In genomic region chr5:154403776-154404387, GRCh38 we compare ENCODE assay signal across 27 cellular contexts. TPM values are rescaled to one million over a fixed set of nuclear protein-coding genes. Genes with fewer than 3 reads are reported as not detected.
DNase-seq lines count a peak whose midpoint lies in the region; ATAC-seq and TF ChIP-seq lines count a peak whose summit lies in the region.
"Had no signal": no experiment of that assay in that cellular context is flagged by ENCODE, and none has a peak within 500 bp of the region (broad histone marks: within the 10 kb centered on the region; RNA-seq: fewer than 3 reads in every experiment).

No MANE protein-coding gene starts in this region.

- H3K9ac ChIP-seq in GM23248, result no peak overlapping the region
- H3K9ac ChIP-seq: SK-N-SH had no signal

- no peak for ATAC-seq in CD8-positive, alpha-beta T cell
- ATAC-seq: left cardiac atrium; naive thymus-derived CD4-positive, alpha-beta T cell; sciatic nerve had no signal

- no peak overlapping the region for H3K27ac ChIP-seq in GM23248
- no peak overlapping the region for H3K27ac ChIP-seq in CD8-positive, alpha-beta T cell (ENCODE audit: low read depth, low read length)
- H3K27ac ChIP-seq: tibial nerve, WERI-Rb-1 had no signal

- peaks cover 4 to 8% (median 6%) of the 10 kb centered on the region in 3 donors for H3K27me3 Mint-ChIP-seq in immature natural killer cell (ENCODE audit: low read depth in 3 of 3)
- no peaks in the 10 kb centered on the region for H3K27me3 Mint-ChIP-seq in osteocyte (ENCODE audit: unreplicated experiment)
- no peaks in the 10 kb centered on the region for H3K27me3 Mint-ChIP-seq in CD8-positive, alpha-beta T cell (ENCODE audit: low read depth)
- H3K27me3 Mint-ChIP-seq: activated CD4-positive, alpha-beta T cell treated with anti-CD3 and anti-CD28 coated beads, Interleukin-2, amount 10 ng/mL, durations not matched to agents 24 days and 14 days; CD4-positive, alpha-beta T cell; central memory CD8-positive, alpha-beta T cell; naive thymus-derived CD4-positive, alpha-beta T cell had no signal

- 88 to 91% methylated on average over 8 of the region's 8 CpGs for WGBS in GM23248 (ENCODE audit: low coverage in 1 of 2, low lambda C conversion rate in 2 of 2, missing lambda C conversion rate in 2 of 2), 2 experiments

- DNase-seq in GM23248 (peak; percentile 26), NCI-H2227 (lab: John Stamatoyannopoulos, UW; ENCODE audit: unreplicated experiment) (peak; percentile 14), immature natural killer cell (no peak), osteocyte (ENCODE audit: extremely low spot score, unreplicated experiment) (no peak), hypothalamus (lab: John Stamatoyannopoulos, UW) (no peak), DMS 273 (lab: John Stamatoyannopoulos, UW; ENCODE audit: unreplicated experiment) (no peak)
- no peak for DNase-seq in CD8-positive, alpha-beta T cell
- no peak for DNase-seq in activated effector memory CD4-positive, alpha-beta T cell treated with Interleukin-2 at 50 U/mL for 16 hours
- DNase-seq: activated CD4-positive, alpha-beta T cell treated with anti-CD3 and anti-CD28 coated beads, Interleukin-2, amount 10 ng/mL, durations not matched to agents 24 days and 14 days; activated naive CD4-positive, alpha-beta T cell treated with anti-CD3 and anti-CD28 coated beads for 36 hours; activated T-cell treated with anti-CD3 and anti-CD28 coated beads, Interleukin-2, amount 50 U/mL, for 48 hours; CD4-positive, alpha-beta T cell; DMS153; GDM1; H9; left cardiac atrium; mesendoderm; MV-4-11; naive thymus-derived CD4-positive, alpha-beta T cell; NCI-H526 treated with DMSO at 0.1 percent for 48 hours; SK-N-SH; stimulated activated CD4-positive, alpha-beta T cell treated with anti-CD3 and anti-CD28 coated beads, Interleukin-15, amount 100 ng/mL, for 24 hours; stomach; WERI-Rb-1 had no signal

- CTCF ChIA-PET in CD8-positive, alpha-beta T cell (lab: Charles Lee), result interaction anchor here (1.0 to 6.0 kb wide), 15 partner anchors 10 to 429 kb away, joined by 3 to 45 read pairs (median 4); no protein-coding TSS in a partner anchor

- no peaks in the 10 kb centered on the region for H3K4me1 ChIP-seq in GM23248 (ENCODE audit: insufficient read depth)
- peaks cover 8% of the 10 kb centered on the region for H3K4me1 ChIP-seq in CD8-positive, alpha-beta T cell (ENCODE audit: insufficient read depth, low read length)

- no peak for TF ChIP-seq CTCF in osteocyte (IDR thresholded peaks at IDR 0.05)
- TF ChIP-seq CTCF in CD8-positive, alpha-beta T cell (IDR thresholded peaks at IDR 0.05), result no peak

- in situ Hi-C loops in GM23248 (cut with MboI), result loop anchor here (25.0 kb wide), 1 partner anchor 217 kb away; the partner anchor contains the start of gene GALNT10

- H3K36me3 ChIP-seq in GM23248 (ENCODE audit: low read depth), result no peaks in the 10 kb centered on the region
- H3K36me3 ChIP-seq in CD8-positive, alpha-beta T cell (ENCODE audit: insufficient read depth, low read length), result no peaks in the 10 kb centered on the region
- H3K36me3 ChIP-seq: WERI-Rb-1 had no signal

- H2AFZ ChIP-seq in GM23248, result no peak overlapping the region

- intact Hi-C loops in CD8-positive, alpha-beta T cell (cut with DNase I, micrococcal nuclease), result loop anchor here in 1 of 2 experiments (5.0 kb wide), 1 partner anchor 222 kb away; no protein-coding TSS in a partner anchor

- H4K20me1 ChIP-seq in GM23248 (ENCODE audit: insufficient read depth), result no peaks in the 10 kb centered on the region

- H3K27me3 ChIP-seq in GM23248 (replicated peaks; ENCODE audit: insufficient read depth), result no peaks in the 10 kb centered on the region
- no peaks in the 10 kb centered on the region for H3K27me3 ChIP-seq in CD8-positive, alpha-beta T cell (ENCODE audit: insufficient read depth, low read length)
- H3K27me3 ChIP-seq: stomach, tibial nerve had no signal

- no peaks in the 10 kb centered on the region for H3K79me2 ChIP-seq in GM23248 (ENCODE audit: insufficient read depth)

- H3K4me1 Mint-ChIP-seq in immature natural killer cell (peaks cover 11 to 18% of the 10 kb centered on the region in 2 donors), osteocyte (ENCODE audit: unreplicated experiment) (peaks cover 19% of the 10 kb centered on the region)
- peaks cover 9% of the 10 kb centered on the region for H3K4me1 Mint-ChIP-seq in CD8-positive, alpha-beta T cell (ENCODE audit: low read depth)

- H3K27ac Mint-ChIP-seq in immature natural killer cell, result peak overlapping the region in 4 of 6 donors; percentile 5 to 82 (median 36)
- H3K27ac Mint-ChIP-seq in osteocyte (ENCODE audit: unreplicated experiment), result peak overlapping the region; percentile 40
- no peak overlapping the region for H3K27ac Mint-ChIP-seq in CD8-positive, alpha-beta T cell
- H3K27ac Mint-ChIP-seq: activated CD4-positive, alpha-beta T cell treated with anti-CD3 and anti-CD28 coated beads, Interleukin-2, amount 10 ng/mL, durations not matched to agents 24 days and 14 days; activated naive CD4-positive, alpha-beta T cell treated with anti-CD3 and anti-CD28 coated beads for 36 hours; CD4-positive, alpha-beta T cell; H9 had no signal

- no peaks in the 10 kb centered on the region for H3K9me2 ChIP-seq in GM23248 (ENCODE audit: insufficient read depth)
- H3K9me2 ChIP-seq: SK-N-SH had no signal

- peak overlapping the region in 2 of 5 donors; percentile 33 to 79 for H3K4me3 Mint-ChIP-seq in immature natural killer cell
- no peak overlapping the region for H3K4me3 Mint-ChIP-seq in osteocyte (ENCODE audit: unreplicated experiment)
- H3K4me3 Mint-ChIP-seq in CD8-positive, alpha-beta T cell, result no peak overlapping the region
- H3K4me3 Mint-ChIP-seq: activated naive CD4-positive, alpha-beta T cell treated with anti-CD3 and anti-CD28 coated beads for 36 hours; CD4-positive, alpha-beta T cell; central memory CD8-positive, alpha-beta T cell; H9 had no signal

- H3K36me3 Mint-ChIP-seq in immature natural killer cell, result peaks cover 0 to 3% (median 0%) of the 10 kb centered on the region in 3 donors
- peaks cover 11% of the 10 kb centered on the region for H3K36me3 Mint-ChIP-seq in osteocyte (ENCODE audit: unreplicated experiment)
- H3K36me3 Mint-ChIP-seq in CD8-positive, alpha-beta T cell, result peaks cover 15% of the 10 kb centered on the region

- no peak overlapping the region for H3K4me2 ChIP-seq in GM23248 (ENCODE audit: unreplicated experiment)
- H3K4me2 ChIP-seq: SK-N-SH had no signal

- H3K4me3 ChIP-seq in GM23248, result no peak overlapping the region
- no peak overlapping the region for H3K4me3 ChIP-seq in CD8-positive, alpha-beta T cell (ENCODE audit: low read depth, low read length)
- H3K4me3 ChIP-seq: tibial nerve had no signal

- H3F3A ChIP-seq in GM23248 (ENCODE audit: insufficient read depth), result no peaks in the 10 kb centered on the region

- POLR2A ChIA-PET in CD8-positive, alpha-beta T cell (lab: Charles Lee), result interaction anchor here (1.7 kb wide), 1 partner anchor 345 kb away, joined by 4 read pairs; no protein-coding TSS in a partner anchor

- H3K9me3 Mint-ChIP-seq in immature natural killer cell, result no peaks in the 10 kb centered on the region
- no peaks in the 10 kb centered on the region for H3K9me3 Mint-ChIP-seq in osteocyte (ENCODE audit: unreplicated experiment)
- no peaks in the 10 kb centered on the region for H3K9me3 Mint-ChIP-seq in CD8-positive, alpha-beta T cell
- H3K9me3 Mint-ChIP-seq: activated CD4-positive, alpha-beta T cell treated with anti-CD3 and anti-CD28 coated beads, Interleukin-2, amount 10 ng/mL, durations not matched to agents 24 days and 14 days; activated naive CD4-positive, alpha-beta T cell treated with anti-CD3 and anti-CD28 coated beads for 36 hours; CD4-positive, alpha-beta T cell; central memory CD8-positive, alpha-beta T cell; H9; naive thymus-derived CD4-positive, alpha-beta T cell had no signal

- H3K9me3 ChIP-seq in GM23248 (ENCODE audit: low read depth), result no peaks in the 10 kb centered on the region
- H3K9me3 ChIP-seq in CD8-positive, alpha-beta T cell (ENCODE audit: low read length), result no peaks in the 10 kb centered on the region
- H3K9me3 ChIP-seq: SK-N-SH, stomach, tibial nerve had no signal

RNA-seq across cellular contexts. Expression of gene SAP30L, which starts 41.9 kb away (rescaled TPM):
- 26.0 and 45.9 TPM in 2 replicates for total RNA-seq in GM23248 (2014; rRNA removed; shearing (Covaris generic))
- polyA plus RNA-seq in GM23248 (2016; fragmentation: Nextera tagmentation; extraction: Ambion mirVana) (6.1 and 9.4 TPM in 2 replicates), immature natural killer cell (10 to 100 TPM; 20.6 to 45.3 (median 27.1) TPM)
- 45.9 and 53.2 TPM in 2 replicates for total RNA-seq in osteocyte
- total RNA-seq in CD8-positive, alpha-beta T cell, result 10 to 100 TPM; 24.1 to 25.4 TPM

Comparison
In these comparisons a context has a peak if more than half of its experiments do, and no peak if none do; other contexts are left out.
1. DNase-seq: peak in GM23248 (single experiment) and NCI-H2227 (single experiment); none in immature natural killer cell (0 of 3), osteocyte (single experiment), CD8-positive, alpha-beta T cell (0 of 7), hypothalamus (0 of 51), activated effector memory CD4-positive, alpha-beta T cell treated with Interleukin-2 at 50 U/mL for 16 hours (single experiment) and DMS 273 (single experiment).